ENCODE assay signal across 16 cellular contexts in the genomic region with DNA sequence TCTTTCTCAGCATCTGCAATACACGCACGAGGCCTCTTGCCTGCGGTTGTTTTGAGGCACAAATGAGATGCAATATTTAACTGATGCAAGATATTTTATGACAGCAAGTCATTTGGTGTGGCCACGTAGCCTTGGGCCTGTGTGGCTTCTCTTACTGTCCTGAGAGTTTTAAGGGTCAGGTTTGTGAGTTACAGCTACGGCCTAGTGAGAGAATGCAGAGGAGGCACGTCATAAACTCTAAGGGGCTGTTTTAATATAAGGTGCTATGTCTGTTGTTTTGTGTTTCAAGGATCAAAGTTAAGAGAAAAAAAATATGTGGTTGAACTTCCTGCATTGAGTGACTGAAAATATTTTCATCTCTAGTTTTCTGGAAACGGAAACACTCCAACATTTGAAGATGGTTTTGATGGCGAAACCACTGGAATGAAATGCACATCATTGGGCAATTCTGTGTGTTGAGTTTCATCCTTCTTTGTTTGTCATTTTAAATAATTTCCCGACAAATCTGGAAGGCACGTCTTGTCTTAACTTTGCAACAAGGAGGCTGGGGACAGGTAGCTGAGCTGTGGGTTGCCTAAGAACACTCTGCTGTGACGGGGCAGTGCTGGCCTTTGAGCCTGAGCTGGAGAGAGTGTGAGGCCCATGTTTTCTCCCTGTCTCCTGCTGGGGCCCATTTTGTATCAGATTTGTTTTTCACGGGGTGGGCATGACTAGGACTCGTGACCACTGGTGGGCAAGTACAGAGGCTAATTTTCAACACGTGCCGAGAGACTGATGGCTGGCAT. TPM values are rescaled to one million over a fixed set of nuclear protein-coding genes. Genes with fewer than 3 reads are reported as not detected.
A peak's percentile ranks its signal among the peaks of the same experiment; 100 is the strongest.
DNase-seq lines count a peak whose midpoint lies in the region; ATAC-seq and TF ChIP-seq lines count a peak whose summit lies in the region.
"Had no signal": no experiment of that assay in that cellular context is flagged by ENCODE, and none has a peak within 500 bp of the region (broad histone marks: within the 10 kb centered on the region; RNA-seq: fewer than 3 reads in every experiment).

No MANE protein-coding gene starts in this region.

- H3K79me2 ChIP-seq in hepatocyte = peaks cover 3% of the 10 kb centered on the region

- H3K27me3 ChIP-seq in hepatocyte = peaks cover 9% of the 10 kb centered on the region
- H3K27me3 ChIP-seq: SJSA1 had no signal

- peak; percentile 67 to 80 (median 70) for ATAC-seq in T-cell (replicated peaks in 1 of 4)
- no peak for ATAC-seq in natural killer cell treated with Interleukin-12 subunit alpha and Interleukin-12 subunit beta and Interleukin-15 and Interleukin-18, amount 100 ng/mL, for 72 hours

- no peaks in the 10 kb centered on the region for H3K4me1 ChIP-seq in hepatocyte (ENCODE audit: insufficient read depth)

- DNase-seq in Jurkat, Clone E6-1 (ENCODE audit: low read depth, low spot score) = peak; percentile 84
- DNase-seq in T-cell (peak in 17 of 34 experiments; percentile 13 to 54 (median 25)), amniotic epithelial cell (ENCODE audit: low read depth) (peak; percentile 28), hepatocyte (ENCODE audit: low spot score) (no peak), SIG-M5 treated with dmso at 0.1 percent for 504 hours (lab: John Stamatoyannopoulos, UW; ENCODE audit: unreplicated experiment) (no peak)
- DNase-seq in natural killer cell treated with Interleukin-12 subunit alpha and Interleukin-12 subunit beta and Interleukin-15 and Interleukin-18, amount 100 ng/mL, for 72 hours (ENCODE audit: low spot score) = peak; percentile 48
- DNase-seq in effector CD4-positive, alpha-beta T cell = no peak
- DNase-seq: Kasumi-1, NCI-H2029 treated with DMSO at 0.1 percent for 48 hours had no signal

- peak overlapping the region; percentile 56 to 89 (median 74) for H3K4me3 Mint-ChIP-seq in T-cell
- peak overlapping the region; percentile 2 for H3K4me3 Mint-ChIP-seq in natural killer cell treated with Interleukin-12 subunit alpha and Interleukin-12 subunit beta and Interleukin-15 and Interleukin-18, amount 100 ng/mL, for 72 hours

- no peaks in the 10 kb centered on the region for H3K9me3 ChIP-seq in hepatocyte (ENCODE audit: low read depth)
- H3K9me3 ChIP-seq: neutrophil, suprapubic skin had no signal

- no peak for TF ChIP-seq CTCF in hepatocyte (IDR thresholded peaks at IDR 0.05; ENCODE audit: poor library complexity)

- no peaks in the 10 kb centered on the region for H3K9me3 Mint-ChIP-seq in T-cell
- H3K9me3 Mint-ChIP-seq in natural killer cell treated with Interleukin-12 subunit alpha and Interleukin-12 subunit beta and Interleukin-15 and Interleukin-18, amount 100 ng/mL, for 72 hours = no peaks in the 10 kb centered on the region

- POLR2A ChIA-PET in T-cell (lab: Charles Lee) = no interaction called here

- no peaks in the 10 kb centered on the region for H3K9me2 ChIP-seq in hepatocyte (replicated peaks; ENCODE audit: insufficient read depth)

- H2AFZ ChIP-seq in hepatocyte = no peak overlapping the region

- peaks cover 4% of the 10 kb centered on the region for H3K36me3 Mint-ChIP-seq in T-cell
- H3K36me3 Mint-ChIP-seq in natural killer cell treated with Interleukin-12 subunit alpha and Interleukin-12 subunit beta and Interleukin-15 and Interleukin-18, amount 100 ng/mL, for 72 hours = no peaks in the 10 kb centered on the region

- WGBS in hepatocyte (ENCODE audit: low lambda C conversion rate, missing lambda C conversion rate) = 86% methylated on average over 15 of the region's 15 CpGs

- CTCF ChIA-PET in T-cell (lab: Charles Lee) = interaction anchor here in 1 of 2 donors (1.0 kb wide), 1 partner anchor 15 kb away, joined by 3 read pairs; no protein-coding TSS in a partner anchor

- peak overlapping the region; percentile 11; the same call in 1 of the 2 replicates for H3K4me3 ChIP-seq in Jurkat, Clone E6-1 (ENCODE audit: low read length)
- no peak overlapping the region for H3K4me3 ChIP-seq in hepatocyte
- H3K4me3 ChIP-seq: lung, SJSA1, suprapubic skin had no signal

- peak overlapping the region; percentile 99 to 100 for H3K27ac Mint-ChIP-seq in T-cell
- H3K27ac Mint-ChIP-seq in natural killer cell treated with Interleukin-12 subunit alpha and Interleukin-12 subunit beta and Interleukin-15 and Interleukin-18, amount 100 ng/mL, for 72 hours = peak overlapping the region; percentile 21 to 83

- peaks cover 0 to 3% of the 10 kb centered on the region in 2 donors for H3K27me3 Mint-ChIP-seq in T-cell
- H3K27me3 Mint-ChIP-seq in natural killer cell treated with Interleukin-12 subunit alpha and Interleukin-12 subunit beta and Interleukin-15 and Interleukin-18, amount 100 ng/mL, for 72 hours = no peaks in the 10 kb centered on the region

- no peaks in the 10 kb centered on the region for H3K36me3 ChIP-seq in hepatocyte (replicated peaks; ENCODE audit: insufficient read depth, low read depth)
- H3K36me3 ChIP-seq: neutrophil, suprapubic skin had no signal

- H4K20me1 ChIP-seq in hepatocyte (ENCODE audit: insufficient read depth, poor library complexity, severe bottlenecking) = no peaks in the 10 kb centered on the region

- peaks cover 74 to 79% (median 79%) of the 10 kb centered on the region in 3 donors for H3K4me1 Mint-ChIP-seq in T-cell
- peaks cover 37 to 43% of the 10 kb centered on the region in 2 donors for H3K4me1 Mint-ChIP-seq in natural killer cell treated with Interleukin-12 subunit alpha and Interleukin-12 subunit beta and Interleukin-15 and Interleukin-18, amount 100 ng/mL, for 72 hours (ENCODE audit: low read depth in 2 of 2)

- H3K27ac ChIP-seq in hepatocyte = no peak overlapping the region
- H3K27ac ChIP-seq: neutrophil, SJSA1, suprapubic skin had no signal

- no peak overlapping the region for H3K4me2 ChIP-seq in hepatocyte

RNA-seq across cellular contexts. Expression of gene APBA2, which starts 5.1 kb away (rescaled TPM):
- 36.8 TPM for polyA plus RNA-seq in Jurkat, Clone E6-1 (2012; ENCODE audit: insufficient read depth, insufficient read length)
- total RNA-seq in T-cell (100 to 1,000 TPM in 2 of 5 donors, 10 to 100 TPM in 3; 78.9 to 118 (median 94.9) TPM), hepatocyte (8.9 and 10.1 TPM in 2 replicates)
- total RNA-seq in natural killer cell treated with Interleukin-12 subunit alpha and Interleukin-12 subunit beta and Interleukin-15 and Interleukin-18, amount 100 ng/mL, for 72 hours = 10 to 100 TPM in 1 of 2 donors, 1 to 10 TPM in 1; 6.0 to 19.4 TPM
- 6.1 and 8.4 TPM in 2 replicates for polyA plus RNA-seq in hepatocyte

RNA-seq across cellular contexts. Expression of gene GOLGA6L7, which starts 42.5 kb away (rescaled TPM):
- not detected for polyA plus RNA-seq in Jurkat, Clone E6-1 (2012; ENCODE audit: insufficient read depth, insufficient read length)
- total RNA-seq in T-cell (not detected), hepatocyte (not detected in 2 replicates)
- not detected for total RNA-seq in natural killer cell treated with Interleukin-12 subunit alpha and Interleukin-12 subunit beta and Interleukin-15 and Interleukin-18, amount 100 ng/mL, for 72 hours
- not detected in 2 replicates for polyA plus RNA-seq in hepatocyte
- total RNA-seq: cardiac septum, epithelial cell of proximal tubule, H1, lung, SJSA1, suprapubic skin had no signal
- polyA plus RNA-seq: H1, lung had no signal

Comparison
In these comparisons a context has a peak if more than half of its experiments do, and no peak if none do; other contexts are left out.
1. DNase-seq: peak in Jurkat, Clone E6-1 (single experiment), amniotic epithelial cell (single experiment) and natural killer cell treated with Interleukin-12 subunit alpha and Interleukin-12 subunit beta and Interleukin-15 and Interleukin-18, amount 100 ng/mL, for 72 hours (single experiment); none in effector CD4-positive, alpha-beta T cell (single experiment), hepatocyte (single experiment) and SIG-M5 treated with dmso at 0.1 percent for 504 hours (single experiment).
2. ATAC-seq: peak in T-cell (4 of 4); none in natural killer cell treated with Interleukin-12 subunit alpha and Interleukin-12 subunit beta and Interleukin-15 and Interleukin-18, amount 100 ng/mL, for 72 hours (0 of 2).